In the genomic region with DNA sequence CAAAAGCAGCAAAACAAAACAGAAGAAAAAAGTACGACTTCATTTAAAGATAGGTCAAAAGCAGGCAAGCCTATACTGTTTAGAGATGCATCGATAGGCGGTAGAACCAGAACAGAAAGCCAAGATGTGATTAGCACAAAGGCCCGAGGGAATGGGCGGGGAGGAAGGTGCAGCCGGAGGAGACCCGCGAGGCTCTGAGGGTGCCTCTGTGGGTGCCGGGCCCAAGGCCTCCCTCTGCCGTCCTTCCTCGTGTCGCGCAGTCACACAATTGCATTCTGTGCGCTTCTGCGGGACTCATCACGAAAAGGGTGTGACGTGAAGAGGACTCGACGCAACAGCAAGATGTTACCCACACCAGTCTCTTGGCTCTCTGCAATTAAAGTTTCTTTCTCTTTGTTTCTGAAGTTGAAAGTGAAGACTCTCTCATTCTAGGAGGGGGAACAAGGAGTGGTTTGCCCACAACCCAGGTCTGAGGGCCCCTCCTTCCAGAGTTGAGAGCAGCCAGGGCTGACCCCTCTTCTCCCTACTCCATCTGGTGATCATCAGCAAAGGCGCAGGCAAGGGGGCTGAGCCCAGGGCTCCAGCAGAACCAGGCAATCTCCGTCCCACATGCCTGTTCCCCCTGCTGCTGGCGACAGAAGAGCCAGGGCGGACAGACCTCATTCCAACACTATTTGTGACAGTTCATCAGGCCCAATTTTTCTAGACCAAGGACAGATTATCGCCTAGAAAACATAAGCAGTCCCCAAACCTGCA, we compare ENCODE assay signal across 15 cellular contexts.
"Had no signal": no experiment of that assay in that cellular context is flagged by ENCODE, and none has a peak within 500 bp of the region (broad histone marks: within the 10 kb centered on the region; RNA-seq: fewer than 3 reads in every experiment).

No MANE protein-coding gene starts in this region.

- H3K4me1 ChIP-seq: sigmoid colon had no signal

- H3K27me3 ChIP-seq: sigmoid colon had no signal

- H3K4me1 Mint-ChIP-seq: brain had no signal

- FAIRE-seq: endometrium had no signal

- H3K27ac Mint-ChIP-seq: activated naive CD4-positive, alpha-beta T cell treated with anti-CD3 and anti-CD28 coated beads, Interleukin-2, amount 50 U/mL, for 72 hours had no signal

- ATAC-seq: activated naive CD4-positive, alpha-beta T cell treated with anti-CD3 and anti-CD28 coated beads, Interleukin-2, amount 50 U/mL, for 72 hours; esophagus mucosa; left cardiac atrium; natural killer cell treated with Interleukin-12 subunit alpha and Interleukin-12 subunit beta and Interleukin-15 and Interleukin-18, amount 100 ng/mL, for 72 hours had no signal

- DNase-seq: activated CD4-positive, alpha-beta T cell treated with anti-CD3 and anti-CD28 coated beads for 48 hours; activated CD8-positive, alpha-beta memory T cell treated with anti-CD3 and anti-CD28 coated beads for 24 hours; amniotic stem cell; dermis blood vessel endothelial cell; left cardiac atrium; sigmoid colon; stimulated activated CD4-positive, alpha-beta T cell treated with anti-CD3 and anti-CD28 coated beads, Interleukin-2, amount 100 ng/mL, for 24 hours; stimulated activated naive CD4-positive, alpha-beta T cell; substantia nigra; SW 1271 had no signal

- H3K9me3 ChIP-seq: sigmoid colon had no signal

- H3K27me3 Mint-ChIP-seq: brain; natural killer cell treated with Interleukin-12 subunit alpha and Interleukin-12 subunit beta and Interleukin-15 and Interleukin-18, amount 100 ng/mL, for 72 hours had no signal

- H3K4me3 Mint-ChIP-seq: brain; natural killer cell treated with Interleukin-12 subunit alpha and Interleukin-12 subunit beta and Interleukin-15 and Interleukin-18, amount 100 ng/mL, for 72 hours had no signal

- H3K4me3 ChIP-seq: sigmoid colon had no signal

- H3K27ac ChIP-seq: sigmoid colon had no signal
